8 cellular contexts compared by ENCODE assay signal in genomic region chr1:23177031-23177430, GRCh38. TPM values are rescaled to one million over a fixed set of nuclear protein-coding genes. Genes with fewer than 3 reads are reported as not detected.
DNase-seq lines count a peak whose midpoint lies in the region; FAIRE-seq and TF ChIP-seq lines count a peak whose summit lies in the region.

No MANE protein-coding gene starts in this region.

- DNase-seq in T-helper 2 cell treated with Interferon-gamma antibody and Interleukin-4, amounts not matched to agents 5 μg/mL and 100 μg/mL, for 36 hours (ENCODE audit: low spot score): no peak
- DNase-seq in T-helper 2 cell: no peak
- peak; percentile 52 for DNase-seq in amniotic epithelial cell (ENCODE audit: low read depth)
- no peak for DNase-seq in kidney
- DNase-seq in substantia nigra (lab: John Stamatoyannopoulos, UW): no peak
- no peak for DNase-seq in DMS153 (lab: John Stamatoyannopoulos, UW)
- DNase-seq in DMS153 treated with DMSO at 0.1 percent for 48 hours (lab: John Stamatoyannopoulos, UW; ENCODE audit: unreplicated experiment): no peak
- no peak for DNase-seq in NCI-H345 treated with DMSO at 0.1 percent for 48 hours (lab: John Stamatoyannopoulos, UW; ENCODE audit: unreplicated experiment)

- H3K36me3 Mint-ChIP-seq in T-helper 2 cell treated with Interferon-gamma antibody and Interleukin-4, amounts not matched to agents 5 μg/mL and 100 μg/mL, for 36 hours (ENCODE audit: low read depth): no peaks in the 10 kb centered on the region

- peaks cover 43% of the 10 kb centered on the region for H3K27me3 Mint-ChIP-seq in T-helper 2 cell treated with Interferon-gamma antibody and Interleukin-4, amounts not matched to agents 5 μg/mL and 100 μg/mL, for 36 hours (ENCODE audit: low read depth)

- H3K9ac ChIP-seq in kidney (ENCODE audit: low read length in 2 of 2): peak overlapping the region; percentile 15 to 84

- FAIRE-seq in kidney (lab: Jason Lieb, UNC): no peak

- H3K27ac ChIP-seq in kidney (ENCODE audit: low read depth in 2 of 2, low read length in 2 of 2) (peak overlapping the region; percentile 90 to 92), substantia nigra (ENCODE audit: low read depth, low read length, poor library complexity, severe bottlenecking) (peak overlapping the region; percentile 72)

- TF ChIP-seq CTCF in kidney (IDR thresholded peaks at IDR 0.05; ENCODE audit: borderline replicate concordance, extremely low read depth, insufficient read depth): no peak

- H3K9me3 Mint-ChIP-seq in T-helper 2 cell treated with Interferon-gamma antibody and Interleukin-4, amounts not matched to agents 5 μg/mL and 100 μg/mL, for 36 hours: peaks cover 4% of the 10 kb centered on the region

- peaks cover 4 to 11% of the 10 kb centered on the region in 2 donors for H3K4me1 ChIP-seq in kidney (ENCODE audit: control insufficient read depth in 1 of 2, insufficient read depth in 1 of 2, low read depth in 1 of 2, low read length in 2 of 2)

- H3K4me3 ChIP-seq in kidney (ENCODE audit: low read length in 2 of 2): peak overlapping the region; percentile 47 to 78

- no peaks in the 10 kb centered on the region for H3K9me3 ChIP-seq in kidney (ENCODE audit: control insufficient read depth in 1 of 2, low read length in 2 of 2)

- no peaks in the 10 kb centered on the region for H3K36me3 ChIP-seq in kidney (ENCODE audit: control insufficient read depth in 1 of 2, insufficient read depth in 2 of 2, low read length in 2 of 2)

- no peak overlapping the region for H3K27ac Mint-ChIP-seq in T-helper 2 cell treated with Interferon-gamma antibody and Interleukin-4, amounts not matched to agents 5 μg/mL and 100 μg/mL, for 36 hours

- intact Hi-C loops in kidney (cut with DNase I): no loop called here

- peaks cover 12% of the 10 kb centered on the region for H3K4me1 Mint-ChIP-seq in T-helper 2 cell treated with Interferon-gamma antibody and Interleukin-4, amounts not matched to agents 5 μg/mL and 100 μg/mL, for 36 hours (ENCODE audit: low read depth)

- H3K4me3 Mint-ChIP-seq in T-helper 2 cell treated with Interferon-gamma antibody and Interleukin-4, amounts not matched to agents 5 μg/mL and 100 μg/mL, for 36 hours: peak overlapping the region; percentile 68

RNA-seq across cellular contexts. Expression of gene LUZP1, which starts 8.4 kb away (rescaled TPM):
- 39.0 TPM for total RNA-seq in kidney
- polyA plus RNA-seq in kidney (ENCODE audit: insufficient read depth, low read depth, low replicate concordance): 6.7 TPM

RNA-seq across cellular contexts. Expression of gene HTR1D, which starts 40.3 kb away (rescaled TPM):
- total RNA-seq in kidney: 0.09 TPM
- not detected for polyA plus RNA-seq in kidney (ENCODE audit: insufficient read depth, low read depth, low replicate concordance)
